Comparison of ENCODE assay signal across 1 cellular context in genomic region chr17:75842963-75843576, GRCh38.
TF ChIP-seq lines count a peak whose summit lies in the region.

No MANE protein-coding gene starts in this region.

TF ChIP-seq in endothelial cell of umbilical vein, 7 proteins besides CTCF, POLR2A, EP300 and RAD21 (continued from another document):
- TF ChIP-seq EZH2 (IDR thresholded peaks at IDR 0.05; ENCODE audit: borderline replicate concordance, low read depth, low read length, severe bottlenecking) (no peak), GATA2 (IDR thresholded peaks at IDR 0.05; ENCODE audit: insufficient read depth, insufficient read length, low read depth, low read length) (no peak), POLR2AphosphoS5 (IDR thresholded peaks at IDR 0.05; ENCODE audit: insufficient read depth, low read depth, low read length) (no peak), MYC (IDR thresholded peaks at IDR 0.05; ENCODE audit: low read depth, low read length) (no peak), FOS (IDR thresholded peaks at IDR 0.05; ENCODE audit: borderline replicate concordance, insufficient read depth, low read length) (no peak)
- TF ChIP-seq, protein P1, sequence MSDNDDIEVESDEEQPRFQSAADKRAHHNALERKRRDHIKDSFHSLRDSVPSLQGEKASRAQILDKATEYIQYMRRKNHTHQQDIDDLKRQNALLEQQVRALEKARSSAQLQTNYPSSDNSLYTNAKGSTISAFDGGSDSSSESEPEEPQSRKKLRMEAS (IDR thresholded peaks at IDR 0.05; ENCODE audit: insufficient read depth, insufficient read length): no peak
